ENCODE assay signal across 9 cellular contexts in the genomic region with DNA sequence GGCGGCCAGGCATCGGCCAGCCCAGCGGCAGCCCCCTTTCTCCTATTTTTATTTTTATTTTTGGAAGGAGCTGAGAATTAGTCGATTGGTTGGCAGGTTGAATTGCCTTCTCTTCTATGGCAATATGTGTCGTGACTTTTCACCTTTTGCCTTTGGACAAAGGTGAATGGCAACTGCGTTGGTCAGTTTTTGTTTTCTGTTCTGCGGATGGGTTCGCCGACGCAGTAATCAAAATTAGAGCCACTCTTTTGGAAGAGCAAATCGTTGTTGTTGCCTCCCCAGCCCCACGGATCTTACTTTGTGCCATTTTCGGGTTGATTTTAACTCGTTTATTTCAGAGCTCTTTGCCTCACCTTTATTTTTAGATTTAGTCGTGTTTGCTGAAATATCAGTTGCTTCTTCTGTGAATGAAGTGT. TPM values are rescaled to one million over a fixed set of nuclear protein-coding genes. Genes with fewer than 3 reads are reported as not detected.
DNase-seq lines count a peak whose midpoint lies in the region; ATAC-seq and TF ChIP-seq lines count a peak whose summit lies in the region.
"Had no signal": no experiment of that assay in that cellular context is flagged by ENCODE, and none has a peak within 500 bp of the region (broad histone marks: within the 10 kb centered on the region; RNA-seq: fewer than 3 reads in every experiment).

No MANE protein-coding gene starts in this region.

- intact Hi-C loops in tibial artery (cut with DNase I; ENCODE audit: low total_unique reads), result no loop called here

- H3K4me1 ChIP-seq in mesodermal cell (ENCODE audit: control insufficient read depth, insufficient read depth, low read length, poor library complexity, severe bottlenecking), result peaks cover 13% of the 10 kb centered on the region
- peaks cover 0 to 26% (median 22%) of the 10 kb centered on the region in 4 donors for H3K4me1 ChIP-seq in tibial artery

- 0% methylated on average over 6 to 11 of the region's 15 CpGs for WGBS in mesodermal cell (ENCODE audit: insufficient coverage in 2 of 2), 2 experiments

- no peaks in the 10 kb centered on the region for H3K9me3 Mint-ChIP-seq in activated naive CD4-positive, alpha-beta T cell treated with anti-CD3 and anti-CD28 coated beads, Interleukin-2, amount 10 ng/mL, durations not matched to agents 7 days and 5 days
- no peaks in the 10 kb centered on the region for H3K9me3 Mint-ChIP-seq in activated naive CD4-positive, alpha-beta T cell treated with anti-CD3 and anti-CD28 coated beads, Interleukin-2, amount 50 U/mL, for 72 hours

- H3K27me3 Mint-ChIP-seq in activated naive CD4-positive, alpha-beta T cell treated with anti-CD3 and anti-CD28 coated beads, Interleukin-2, amount 10 ng/mL, durations not matched to agents 7 days and 5 days, result peaks cover 76% of the 10 kb centered on the region

- H3K36me3 ChIP-seq in mesodermal cell (ENCODE audit: control insufficient read depth, insufficient read depth, low read length) (peaks cover 8% of the 10 kb centered on the region), tibial artery (no peaks in the 10 kb centered on the region)

- H3K4me3 ChIP-seq in mesodermal cell (ENCODE audit: extremely low read depth, insufficient read depth, low read length, poor library complexity, severe bottlenecking) (peak overlapping the region; percentile 93), tibial artery (peak overlapping the region; percentile 29 to 51)

- peaks cover 27% of the 10 kb centered on the region for H3K4me1 Mint-ChIP-seq in activated naive CD4-positive, alpha-beta T cell treated with anti-CD3 and anti-CD28 coated beads, Interleukin-2, amount 10 ng/mL, durations not matched to agents 7 days and 5 days

- H3K27ac Mint-ChIP-seq in activated naive CD4-positive, alpha-beta T cell treated with anti-CD3 and anti-CD28 coated beads, Interleukin-2, amount 10 ng/mL, durations not matched to agents 7 days and 5 days, result no peak overlapping the region
- H3K27ac Mint-ChIP-seq in activated naive CD4-positive, alpha-beta T cell treated with anti-CD3 and anti-CD28 coated beads, Interleukin-2, amount 50 U/mL, for 72 hours, result no peak overlapping the region

- H3K4me3 Mint-ChIP-seq in activated naive CD4-positive, alpha-beta T cell treated with anti-CD3 and anti-CD28 coated beads, Interleukin-2, amount 10 ng/mL, durations not matched to agents 7 days and 5 days, result peak overlapping the region; percentile 59

- no peaks in the 10 kb centered on the region for H3K36me3 Mint-ChIP-seq in activated naive CD4-positive, alpha-beta T cell treated with anti-CD3 and anti-CD28 coated beads, Interleukin-2, amount 10 ng/mL, durations not matched to agents 7 days and 5 days
- H3K36me3 Mint-ChIP-seq in activated naive CD4-positive, alpha-beta T cell treated with anti-CD3 and anti-CD28 coated beads, Interleukin-2, amount 50 U/mL, for 72 hours, result peaks cover 0 to 12% of the 10 kb centered on the region in 2 donors

- H3K27ac ChIP-seq in mesodermal cell (ENCODE audit: low read depth, low read length, severe bottlenecking) (peak overlapping the region; percentile 74), tibial artery (no peak overlapping the region)

- CTCF ChIA-PET in activated naive CD4-positive, alpha-beta T cell treated with anti-CD3 and anti-CD28 coated beads, Interleukin-2, amount 10 ng/mL, durations not matched to agents 7 days and 5 days (lab: Charles Lee), result no interaction called here

- DNase-seq in activated naive CD4-positive, alpha-beta T cell treated with anti-CD3 and anti-CD28 coated beads, Interleukin-2, amount 10 ng/mL, durations not matched to agents 7 days and 5 days, result no peak
- DNase-seq in activated naive CD4-positive, alpha-beta T cell treated with anti-CD3 and anti-CD28 coated beads, Interleukin-2, amount 50 U/mL, for 72 hours (ENCODE audit: low spot score in 2 of 2), result no peak
- DNase-seq in cerebellar cortex (ENCODE audit: low spot score) (peak; percentile 53), tibial artery (no peak), NOMO-1 (lab: John Stamatoyannopoulos, UW; ENCODE audit: unreplicated experiment in 2 of 2) (no peak), germinal center (ENCODE audit: low spot score) (no peak), DMS79 (lab: John Stamatoyannopoulos, UW) (no peak)
- DNase-seq: IMR-90 had no signal

- ATAC-seq in activated naive CD4-positive, alpha-beta T cell treated with anti-CD3 and anti-CD28 coated beads, Interleukin-2, amount 50 U/mL, for 72 hours, result no peak

- H3K9me3 ChIP-seq in mesodermal cell (ENCODE audit: control insufficient read depth, low read length) (no peaks in the 10 kb centered on the region), tibial artery (no peaks in the 10 kb centered on the region)

- H3K27me3 ChIP-seq in tibial artery, result peaks cover 0 to 73% of the 10 kb centered on the region in 2 donors

- no peak for TF ChIP-seq CTCF in tibial artery (IDR thresholded peaks at IDR 0.05)

RNA-seq across cellular contexts. Expression of gene CECR2, which starts 1.5 kb away (rescaled TPM):
- under 1 TPM in 1 of 2 donors, not detected in 1; 0.18 TPM for total RNA-seq in activated naive CD4-positive, alpha-beta T cell treated with anti-CD3 and anti-CD28 coated beads, Interleukin-2, amount 50 U/mL, for 72 hours
- polyA plus RNA-seq in mesodermal cell (2013, experiment 1 of 2), result 21.9 TPM
- 17.0 TPM for polyA plus RNA-seq in mesodermal cell (2013, experiment 2 of 2)
- total RNA-seq: IMR-90 had no signal
